ENCODE assay signal across 1 cellular context in the genomic region with DNA sequence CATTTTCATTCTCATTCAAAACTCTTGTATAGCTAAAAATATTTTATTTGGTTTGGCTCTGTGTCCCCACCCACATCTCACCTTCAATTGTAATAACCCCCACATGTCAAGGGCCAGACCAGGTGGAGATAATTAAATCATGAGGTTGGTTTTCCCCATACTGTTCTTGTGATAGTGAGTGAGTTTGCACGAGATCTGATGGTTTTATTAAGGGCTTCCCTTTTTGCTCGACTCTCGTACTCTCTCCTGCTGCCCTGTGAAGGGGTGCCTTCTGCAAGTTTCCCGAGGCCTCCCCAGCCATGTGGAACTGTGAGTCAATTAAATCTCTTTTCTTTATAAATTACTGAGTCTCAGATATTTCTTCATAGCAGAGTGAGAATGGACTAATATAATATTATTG.
TF ChIP-seq lines count a peak whose summit lies in the region.

No MANE protein-coding gene starts in this region.

TF ChIP-seq in GM12878, 131 proteins besides CTCF, POLR2A, EP300 and RAD21 (continued from another document):
- TF ChIP-seq CUX1 (IDR thresholded peaks at IDR 0.05; ENCODE audit: insufficient replicate concordance, low read depth, low read length) = no peak
- no peak for TF ChIP-seq MLLT1 (IDR thresholded peaks at IDR 0.05)
- TF ChIP-seq, protein P1, sequence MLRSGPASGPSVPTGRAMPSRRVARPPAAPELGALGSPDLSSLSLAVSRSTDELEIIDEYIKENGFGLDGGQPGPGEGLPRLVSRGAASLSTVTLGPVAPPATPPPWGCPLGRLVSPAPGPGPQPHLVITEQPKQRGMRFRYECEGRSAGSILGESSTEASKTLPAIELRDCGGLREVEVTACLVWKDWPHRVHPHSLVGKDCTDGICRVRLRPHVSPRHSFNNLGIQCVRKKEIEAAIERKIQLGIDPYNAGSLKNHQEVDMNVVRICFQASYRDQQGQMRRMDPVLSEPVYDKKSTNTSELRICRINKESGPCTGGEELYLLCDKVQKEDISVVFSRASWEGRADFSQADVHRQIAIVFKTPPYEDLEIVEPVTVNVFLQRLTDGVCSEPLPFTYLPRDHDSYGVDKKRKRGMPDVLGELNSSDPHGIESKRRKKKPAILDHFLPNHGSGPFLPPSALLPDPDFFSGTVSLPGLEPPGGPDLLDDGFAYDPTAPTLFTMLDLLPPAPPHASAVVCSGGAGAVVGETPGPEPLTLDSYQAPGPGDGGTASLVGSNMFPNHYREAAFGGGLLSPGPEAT (IDR thresholded peaks at IDR 0.05; ENCODE audit: low read depth) = peak; percentile 37; the same call in 1 of the 2 replicates
- TF ChIP-seq, protein P2, sequence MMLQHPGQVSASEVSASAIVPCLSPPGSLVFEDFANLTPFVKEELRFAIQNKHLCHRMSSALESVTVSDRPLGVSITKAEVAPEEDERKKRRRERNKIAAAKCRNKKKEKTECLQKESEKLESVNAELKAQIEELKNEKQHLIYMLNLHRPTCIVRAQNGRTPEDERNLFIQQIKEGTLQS (IDR thresholded peaks at IDR 0.05; ENCODE audit: borderline replicate concordance, extremely low read depth, low read depth, low read length) = no peak
- no peak for TF ChIP-seq PML (IDR thresholded peaks at IDR 0.05; ENCODE audit: low read length)
- TF ChIP-seq BHLHE40 (IDR thresholded peaks at IDR 0.05; ENCODE audit: borderline replicate concordance in 1 of 2, low read depth in 2 of 2, low read length in 1 of 2) = peak in 1 of 2 experiments; percentile 55; a peak in 2 of 4 replicates
- no peak for TF ChIP-seq NKRF (conservative IDR thresholded peaks at IDR 0.05)
